In the genomic region with DNA sequence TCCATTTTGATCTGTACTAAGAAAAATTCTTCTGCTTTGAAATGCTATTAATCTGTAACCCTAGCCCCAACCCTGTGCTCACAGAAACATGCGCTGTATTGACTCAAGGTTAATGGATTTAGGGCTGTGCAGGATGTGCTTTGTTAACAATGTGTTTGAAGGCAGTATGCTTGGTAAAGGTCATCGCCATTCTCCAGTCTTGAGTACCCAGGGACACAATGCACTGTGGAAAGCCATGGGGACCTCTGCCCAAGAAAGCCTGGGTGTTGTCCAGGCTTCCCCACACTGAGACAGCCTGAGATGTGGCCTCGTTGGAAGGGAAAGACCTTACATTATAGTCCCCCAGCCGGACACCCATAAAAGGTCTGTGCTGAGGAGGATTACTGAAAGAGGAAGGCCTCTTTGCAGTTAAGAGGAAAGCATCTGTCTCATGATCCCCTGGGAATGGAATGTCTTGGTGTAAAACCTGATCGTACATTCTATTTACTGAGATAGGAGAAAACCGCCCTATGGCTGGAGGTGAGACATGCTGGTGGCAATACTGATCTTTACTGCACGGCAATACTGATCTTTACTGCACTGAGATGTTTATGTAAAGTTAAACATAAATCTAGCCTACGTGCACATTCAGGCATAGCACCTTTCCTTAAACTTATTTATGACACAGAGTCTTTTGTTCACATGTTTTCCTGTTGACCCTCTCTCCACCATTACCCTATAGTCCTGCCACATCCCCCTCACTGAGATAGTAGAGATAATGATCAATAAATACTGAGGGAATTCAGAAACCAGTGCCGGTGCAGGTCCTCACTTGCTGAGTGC, we compare ENCODE assay signal across 1 cellular context.
TF ChIP-seq lines count a peak whose summit lies in the region.

No MANE protein-coding gene starts in this region.

TF ChIP-seq in HepG2, 621 proteins besides CTCF, POLR2A, EP300 and RAD21 (continued from another document and continues in another):
- TF ChIP-seq SRSF4 (IDR thresholded peaks at IDR 0.05; ENCODE audit: low read depth, low read length, poor library complexity, severe bottlenecking) (no peak), ZBTB7A (CRISPR knock-in tag; IDR thresholded peaks at IDR 0.05) (no peak), MEIS1 (CRISPR knock-in tag; IDR thresholded peaks at IDR 0.05; ENCODE audit: borderline replicate concordance) (no peak; the same call in 1 of the 2 replicates), TSC22D2 (CRISPR knock-in tag; IDR thresholded peaks at IDR 0.05; ENCODE audit: borderline replicate concordance) (no peak), CAMTA2 (CRISPR knock-in tag; IDR thresholded peaks at IDR 0.05; ENCODE audit: borderline replicate concordance) (no peak), SYNCRIP (IDR thresholded peaks at IDR 0.05; ENCODE audit: insufficient read depth, low read depth, low read length) (no peak), ZBTB3 (CRISPR knock-in tag; IDR thresholded peaks at IDR 0.05; ENCODE audit: borderline replicate concordance, low read depth) (0 out of 2 replicates have a peak, but pooled peaks have one; percentile 54), GABPA (IDR thresholded peaks at IDR 0.05; ENCODE audit: low read depth, low read length) (no peak), GABPA (CRISPR knock-in tag; IDR thresholded peaks at IDR 0.05; ENCODE audit: low read depth) (peak; percentile 57; the same call in 1 of the 2 replicates), GFI1 (CRISPR knock-in tag; IDR thresholded peaks at IDR 0.05; ENCODE audit: borderline replicate concordance) (no peak; the same call in 1 of the 2 replicates), HDAC1 (CRISPR knock-in tag; IDR thresholded peaks at IDR 0.05) (peak; percentile 53), ZNF644 (CRISPR knock-in tag; IDR thresholded peaks at IDR 0.05; ENCODE audit: low read depth) (peak; percentile 87), NFE2L2 (IDR thresholded peaks at IDR 0.05; ENCODE audit: low read length) (no peak), KDM3A (CRISPR knock-in tag; IDR thresholded peaks at IDR 0.05; ENCODE audit: low read depth) (peak; percentile 53; the same call in 1 of the 2 replicates), EZH2 (conservative IDR thresholded peaks at IDR 0.05; ENCODE audit: low read depth, low read length) (no peak), ERF (CRISPR knock-in tag; IDR thresholded peaks at IDR 0.05) (peak; percentile 82), MTA1 (CRISPR knock-in tag; IDR thresholded peaks at IDR 0.05; ENCODE audit: borderline replicate concordance) (no peak), ATF1 (CRISPR knock-in tag; IDR thresholded peaks at IDR 0.05) (peak; percentile 41; the same call in 1 of the 2 replicates), ZNF331 (CRISPR knock-in tag; IDR thresholded peaks at IDR 0.05) (peak; percentile 77), ZNF558 (CRISPR knock-in tag; IDR thresholded peaks at IDR 0.05; ENCODE audit: borderline replicate concordance) (no peak), HNRNPH1 (optimal IDR thresholded peaks at IDR 0.05; ENCODE audit: low read depth, low read length) (no peak), ZNF292 (CRISPR knock-in tag; IDR thresholded peaks at IDR 0.05; ENCODE audit: borderline replicate concordance, low read depth) (peak; percentile 47; the same call in 1 of the 2 replicates), SATB2 (CRISPR knock-in tag; IDR thresholded peaks at IDR 0.05) (no peak), ZNF547 (CRISPR knock-in tag; IDR thresholded peaks at IDR 0.05) (peak; percentile 74; the same call in 1 of the 2 replicates), BRCA1 (CRISPR knock-in tag; IDR thresholded peaks at IDR 0.05) (no peak), NFE2 (CRISPR knock-in tag; IDR thresholded peaks at IDR 0.05) (no peak), ZNF569 (CRISPR knock-in tag; IDR thresholded peaks at IDR 0.05; ENCODE audit: borderline replicate concordance) (no peak), YEATS4 (CRISPR knock-in tag; IDR thresholded peaks at IDR 0.05; ENCODE audit: borderline replicate concordance) (peak; percentile 45; the same call in 1 of the 2 replicates), SAP130 (CRISPR knock-in tag; IDR thresholded peaks at IDR 0.05; ENCODE audit: low read depth) (peak; percentile 84), ZBTB21 (CRISPR knock-in tag; IDR thresholded peaks at IDR 0.05) (no peak), NFYC (CRISPR knock-in tag; IDR thresholded peaks at IDR 0.05) (peak; percentile 12; the same call in 1 of the 2 replicates), ZNF737 (CRISPR knock-in tag; IDR thresholded peaks at IDR 0.05; ENCODE audit: borderline replicate concordance) (no peak), MYNN (CRISPR knock-in tag; IDR thresholded peaks at IDR 0.05; ENCODE audit: low read depth) (no peak), GATAD2A (CRISPR knock-in tag; IDR thresholded peaks at IDR 0.05) (peak; percentile 86), ELF3 (CRISPR knock-in tag; IDR thresholded peaks at IDR 0.05) (peak; percentile 71), ZNF24 (IDR thresholded peaks at IDR 0.05) (no peak), BCL6 (CRISPR knock-in tag; IDR thresholded peaks at IDR 0.05) (peak; percentile 73)
- TF ChIP-seq, protein P1, sequence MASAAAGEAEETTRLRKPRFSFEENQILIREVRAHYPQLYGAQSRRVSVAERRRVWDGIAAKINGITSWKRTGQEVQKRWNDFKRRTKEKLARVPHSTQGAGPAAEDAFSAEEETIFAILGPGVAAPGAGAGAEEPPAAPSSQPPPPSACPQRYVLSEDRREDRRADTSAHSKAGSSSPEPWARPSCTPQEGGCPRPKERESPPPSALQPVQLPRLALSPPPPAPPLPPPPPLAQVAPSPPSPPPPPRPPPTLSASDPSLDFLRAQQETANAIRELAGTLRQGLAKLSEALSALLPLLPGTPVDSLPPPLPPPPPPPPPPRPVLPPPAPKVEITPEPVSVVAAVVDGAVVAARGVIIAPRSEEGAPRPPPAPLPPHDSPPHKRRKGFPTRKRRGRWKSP (CRISPR knock-in tag; IDR thresholded peaks at IDR 0.05): peak; percentile 57; the same call in 1 of the 2 replicates
- TF ChIP-seq, protein P2, sequence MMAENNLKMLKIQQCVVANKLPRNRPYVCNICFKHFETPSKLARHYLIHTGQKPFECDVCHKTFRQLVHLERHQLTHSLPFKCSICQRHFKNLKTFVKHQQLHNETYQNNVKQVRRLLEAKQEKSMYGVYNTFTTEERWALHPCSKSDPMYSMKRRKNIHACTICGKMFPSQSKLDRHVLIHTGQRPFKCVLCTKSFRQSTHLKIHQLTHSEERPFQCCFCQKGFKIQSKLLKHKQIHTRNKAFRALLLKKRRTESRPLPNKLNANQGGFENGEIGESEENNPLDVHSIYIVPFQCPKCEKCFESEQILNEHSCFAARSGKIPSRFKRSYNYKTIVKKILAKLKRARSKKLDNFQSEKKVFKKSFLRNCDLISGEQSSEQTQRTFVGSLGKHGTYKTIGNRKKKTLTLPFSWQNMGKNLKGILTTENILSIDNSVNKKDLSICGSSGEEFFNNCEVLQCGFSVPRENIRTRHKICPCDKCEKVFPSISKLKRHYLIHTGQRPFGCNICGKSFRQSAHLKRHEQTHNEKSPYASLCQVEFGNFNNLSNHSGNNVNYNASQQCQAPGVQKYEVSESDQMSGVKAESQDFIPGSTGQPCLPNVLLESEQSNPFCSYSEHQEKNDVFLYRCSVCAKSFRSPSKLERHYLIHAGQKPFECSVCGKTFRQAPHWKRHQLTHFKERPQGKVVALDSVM (CRISPR knock-in tag; IDR thresholded peaks at IDR 0.05): no peak
- TF ChIP-seq, protein P3, sequence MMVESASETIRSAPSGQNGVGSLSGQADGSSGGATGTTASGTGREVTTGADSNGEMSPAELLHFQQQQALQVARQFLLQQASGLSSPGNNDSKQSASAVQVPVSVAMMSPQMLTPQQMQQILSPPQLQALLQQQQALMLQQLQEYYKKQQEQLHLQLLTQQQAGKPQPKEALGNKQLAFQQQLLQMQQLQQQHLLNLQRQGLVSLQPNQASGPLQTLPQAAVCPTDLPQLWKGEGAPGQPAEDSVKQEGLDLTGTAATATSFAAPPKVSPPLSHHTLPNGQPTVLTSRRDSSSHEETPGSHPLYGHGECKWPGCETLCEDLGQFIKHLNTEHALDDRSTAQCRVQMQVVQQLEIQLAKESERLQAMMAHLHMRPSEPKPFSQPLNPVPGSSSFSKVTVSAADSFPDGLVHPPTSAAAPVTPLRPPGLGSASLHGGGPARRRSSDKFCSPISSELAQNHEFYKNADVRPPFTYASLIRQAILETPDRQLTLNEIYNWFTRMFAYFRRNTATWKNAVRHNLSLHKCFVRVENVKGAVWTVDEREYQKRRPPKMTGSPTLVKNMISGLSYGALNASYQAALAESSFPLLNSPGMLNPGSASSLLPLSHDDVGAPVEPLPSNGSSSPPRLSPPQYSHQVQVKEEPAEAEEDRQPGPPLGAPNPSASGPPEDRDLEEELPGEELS (CRISPR knock-in tag; IDR thresholded peaks at IDR 0.05): peak; percentile 87
- TF ChIP-seq, protein P4, sequence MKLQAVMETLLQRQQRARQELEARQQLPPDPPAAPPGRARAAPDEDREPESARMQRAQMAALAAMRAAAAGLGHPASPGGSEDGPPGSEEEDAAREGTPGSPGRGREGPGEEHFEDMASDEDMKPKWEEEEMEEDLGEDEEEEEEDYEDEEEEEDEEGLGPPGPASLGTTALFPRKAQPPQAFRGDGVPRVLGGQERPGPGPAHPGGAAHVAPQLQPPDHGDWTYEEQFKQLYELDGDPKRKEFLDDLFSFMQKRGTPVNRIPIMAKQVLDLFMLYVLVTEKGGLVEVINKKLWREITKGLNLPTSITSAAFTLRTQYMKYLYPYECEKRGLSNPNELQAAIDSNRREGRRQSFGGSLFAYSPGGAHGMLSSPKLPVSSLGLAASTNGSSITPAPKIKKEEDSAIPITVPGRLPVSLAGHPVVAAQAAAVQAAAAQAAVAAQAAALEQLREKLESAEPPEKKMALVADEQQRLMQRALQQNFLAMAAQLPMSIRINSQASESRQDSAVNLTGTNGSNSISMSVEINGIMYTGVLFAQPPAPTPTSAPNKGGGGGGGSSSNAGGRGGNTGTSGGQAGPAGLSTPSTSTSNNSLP (IDR thresholded peaks at IDR 0.05; ENCODE audit: low read depth, low read length): peak; percentile 45; the same call in 1 of the 2 replicates
- TF ChIP-seq, protein P5, sequence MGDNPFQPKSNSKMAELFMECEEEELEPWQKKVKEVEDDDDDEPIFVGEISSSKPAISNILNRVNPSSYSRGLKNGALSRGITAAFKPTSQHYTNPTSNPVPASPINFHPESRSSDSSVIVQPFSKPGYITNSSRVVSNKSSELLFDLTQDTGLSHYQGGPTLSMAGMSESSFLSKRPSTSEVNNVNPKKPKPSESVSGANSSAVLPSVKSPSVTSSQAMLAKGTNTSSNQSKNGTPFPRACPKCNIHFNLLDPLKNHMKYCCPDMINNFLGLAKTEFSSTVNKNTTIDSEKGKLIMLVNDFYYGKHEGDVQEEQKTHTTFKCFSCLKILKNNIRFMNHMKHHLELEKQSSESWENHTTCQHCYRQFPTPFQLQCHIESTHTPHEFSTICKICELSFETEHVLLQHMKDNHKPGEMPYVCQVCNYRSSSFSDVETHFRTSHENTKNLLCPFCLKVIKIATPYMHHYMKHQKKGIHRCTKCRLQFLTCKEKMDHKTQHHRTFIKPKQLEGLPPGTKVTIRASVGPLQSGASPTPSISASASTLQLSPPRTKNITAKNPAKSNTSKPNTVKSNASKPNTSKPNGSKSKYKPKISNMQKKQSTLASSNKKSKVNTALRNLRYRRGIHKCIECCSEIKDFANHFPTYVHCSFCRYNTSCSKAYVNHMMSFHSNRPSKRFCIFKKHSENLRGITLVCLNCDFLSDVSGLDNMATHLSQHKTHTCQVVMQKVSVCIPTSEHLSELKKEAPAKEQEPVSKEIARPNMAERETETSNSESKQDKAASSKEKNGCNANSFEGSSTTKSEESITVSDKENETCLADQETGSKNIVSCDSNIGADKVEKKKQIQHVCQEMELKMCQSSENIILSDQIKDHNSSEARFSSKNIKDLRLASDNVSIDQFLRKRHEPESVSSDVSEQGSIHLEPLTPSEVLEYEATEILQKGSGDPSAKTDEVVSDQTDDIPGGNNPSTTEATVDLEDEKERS (CRISPR knock-in tag; IDR thresholded peaks at IDR 0.05): peak; percentile 80; the same call in 1 of the 2 replicates
- TF ChIP-seq, protein P6, sequence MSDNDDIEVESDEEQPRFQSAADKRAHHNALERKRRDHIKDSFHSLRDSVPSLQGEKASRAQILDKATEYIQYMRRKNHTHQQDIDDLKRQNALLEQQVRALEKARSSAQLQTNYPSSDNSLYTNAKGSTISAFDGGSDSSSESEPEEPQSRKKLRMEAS (IDR thresholded peaks at IDR 0.05): peak; percentile 75
- TF ChIP-seq, protein P7, sequence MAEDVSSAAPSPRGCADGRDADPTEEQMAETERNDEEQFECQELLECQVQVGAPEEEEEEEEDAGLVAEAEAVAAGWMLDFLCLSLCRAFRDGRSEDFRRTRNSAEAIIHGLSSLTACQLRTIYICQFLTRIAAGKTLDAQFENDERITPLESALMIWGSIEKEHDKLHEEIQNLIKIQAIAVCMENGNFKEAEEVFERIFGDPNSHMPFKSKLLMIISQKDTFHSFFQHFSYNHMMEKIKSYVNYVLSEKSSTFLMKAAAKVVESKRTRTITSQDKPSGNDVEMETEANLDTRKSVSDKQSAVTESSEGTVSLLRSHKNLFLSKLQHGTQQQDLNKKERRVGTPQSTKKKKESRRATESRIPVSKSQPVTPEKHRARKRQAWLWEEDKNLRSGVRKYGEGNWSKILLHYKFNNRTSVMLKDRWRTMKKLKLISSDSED (CRISPR knock-in tag; IDR thresholded peaks at IDR 0.05): no peak
- TF ChIP-seq, protein P8, sequence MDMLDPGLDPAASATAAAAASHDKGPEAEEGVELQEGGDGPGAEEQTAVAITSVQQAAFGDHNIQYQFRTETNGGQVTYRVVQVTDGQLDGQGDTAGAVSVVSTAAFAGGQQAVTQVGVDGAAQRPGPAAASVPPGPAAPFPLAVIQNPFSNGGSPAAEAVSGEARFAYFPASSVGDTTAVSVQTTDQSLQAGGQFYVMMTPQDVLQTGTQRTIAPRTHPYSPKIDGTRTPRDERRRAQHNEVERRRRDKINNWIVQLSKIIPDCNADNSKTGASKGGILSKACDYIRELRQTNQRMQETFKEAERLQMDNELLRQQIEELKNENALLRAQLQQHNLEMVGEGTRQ (IDR thresholded peaks at IDR 0.05; ENCODE audit: low read depth, low read length): no peak
- TF ChIP-seq, protein P8 (CRISPR knock-in tag; IDR thresholded peaks at IDR 0.05; ENCODE audit: borderline replicate concordance): no peak
